ENCODE assay signal across 8 cellular contexts in genomic region chrX:63784902-63785692, GRCh38. TPM values are rescaled to one million over a fixed set of nuclear protein-coding genes. Genes with fewer than 3 reads are reported as not detected.
DNase-seq lines count a peak whose midpoint lies in the region; ATAC-seq and TF ChIP-seq lines count a peak whose summit lies in the region.

ARHGEF9 (minus strand) TSS chrX:63785214; CDS start chrX:63785145, 69 bp downstream.

- no peak for DNase-seq in T-helper 1 cell
- DNase-seq in T-helper 2 cell treated with Interferon-gamma antibody and Interleukin-4, amounts not matched to agents 5 μg/mL and 100 μg/mL, for 36 hours (ENCODE audit: low spot score): no peak
- DNase-seq in fibroblast of pulmonary artery (ENCODE audit: low read depth): peak; percentile 3
- DNase-seq in naive thymus-derived CD4-positive, alpha-beta T cell: peak in 2 of 9 donors; percentile 0
- no peak for DNase-seq in NCI-H146 (lab: John Stamatoyannopoulos, UW)
- no peak for DNase-seq in cortex of kidney (lab: John Stamatoyannopoulos, UW)
- DNase-seq in NCI-H2029 treated with DMSO at 0.1 percent for 48 hours (lab: John Stamatoyannopoulos, UW): no peak

- no peak for TF ChIP-seq CTCF in fibroblast of pulmonary artery (IDR thresholded peaks at IDR 0.05; ENCODE audit: low read length, missing control alignments)

- H3K27ac ChIP-seq in naive thymus-derived CD4-positive, alpha-beta T cell (ENCODE audit: low read depth, low read length): no peak within 1 kb of the TSS

- H3K4me1 Mint-ChIP-seq in T-helper 2 cell treated with Interferon-gamma antibody and Interleukin-4, amounts not matched to agents 5 μg/mL and 100 μg/mL, for 36 hours (ENCODE audit: low read depth): no peaks in the 10 kb centered on the region
- H3K4me1 Mint-ChIP-seq in naive thymus-derived CD4-positive, alpha-beta T cell: peaks cover 0 to 4% (median 0%) of the 10 kb centered on the region in 7 donors

- POLR2A ChIA-PET in naive thymus-derived CD4-positive, alpha-beta T cell (lab: Charles Lee): no interaction called here

- H3K36me3 Mint-ChIP-seq in T-helper 2 cell treated with Interferon-gamma antibody and Interleukin-4, amounts not matched to agents 5 μg/mL and 100 μg/mL, for 36 hours (ENCODE audit: low read depth): no peaks in the 10 kb centered on the region
- H3K36me3 Mint-ChIP-seq in naive thymus-derived CD4-positive, alpha-beta T cell: no peaks in the 10 kb centered on the region

- no peaks in the 10 kb centered on the region for H3K27me3 ChIP-seq in naive thymus-derived CD4-positive, alpha-beta T cell (ENCODE audit: control insufficient read depth in 2 of 2, insufficient read depth in 2 of 2, low read length in 2 of 2)

- CTCF ChIA-PET in naive thymus-derived CD4-positive, alpha-beta T cell (lab: Charles Lee): no interaction called here

- no peaks in the 10 kb centered on the region for H3K4me1 ChIP-seq in naive thymus-derived CD4-positive, alpha-beta T cell (ENCODE audit: control insufficient read depth in 2 of 2, insufficient read depth in 2 of 2, low read length in 2 of 2)

- intact Hi-C loops in T-helper 1 cell treated with Interleukin-12 subunit alpha and Interleukin-12 subunit beta and Interleukin-4 antibody, amounts not matched to agents 30 ng/mL and 1 ng/mL, for 36 hours (cut with micrococcal nuclease): no loop called here
- intact Hi-C loops in naive thymus-derived CD4-positive, alpha-beta T cell (cut with micrococcal nuclease): no loop called here

- H3K4me3 ChIP-seq in fibroblast of pulmonary artery (replicated peaks; ENCODE audit: low read depth, low read length): peak within 1 kb of the TSS; percentile 34
- no peak within 1 kb of the TSS for H3K4me3 ChIP-seq in naive thymus-derived CD4-positive, alpha-beta T cell (ENCODE audit: low read length)

- H3K9me3 ChIP-seq in naive thymus-derived CD4-positive, alpha-beta T cell (ENCODE audit: control insufficient read depth in 2 of 3, low read length in 3 of 3): no peaks in the 10 kb centered on the region

- no peaks in the 10 kb centered on the region for H3K9me3 Mint-ChIP-seq in T-helper 2 cell treated with Interferon-gamma antibody and Interleukin-4, amounts not matched to agents 5 μg/mL and 100 μg/mL, for 36 hours
- H3K9me3 Mint-ChIP-seq in naive thymus-derived CD4-positive, alpha-beta T cell: peaks cover 0 to 4% (median 0%) of the 10 kb centered on the region in 11 donors

- no peak within 1 kb of the TSS for H3K27ac Mint-ChIP-seq in T-helper 2 cell treated with Interferon-gamma antibody and Interleukin-4, amounts not matched to agents 5 μg/mL and 100 μg/mL, for 36 hours
- H3K27ac Mint-ChIP-seq in naive thymus-derived CD4-positive, alpha-beta T cell: no peak within 1 kb of the TSS

- H3K36me3 ChIP-seq in naive thymus-derived CD4-positive, alpha-beta T cell (ENCODE audit: control insufficient read depth in 2 of 3, insufficient read depth in 3 of 3, low read length in 3 of 3): no peaks in the 10 kb centered on the region

- peak; percentile 20 for ATAC-seq in naive thymus-derived CD4-positive, alpha-beta T cell

- H3K4me3 Mint-ChIP-seq in T-helper 2 cell treated with Interferon-gamma antibody and Interleukin-4, amounts not matched to agents 5 μg/mL and 100 μg/mL, for 36 hours: peak within 1 kb of the TSS; percentile 29
- H3K4me3 Mint-ChIP-seq in naive thymus-derived CD4-positive, alpha-beta T cell: peak within 1 kb of the TSS; percentile 52 to 77 (median 70)

- H3K27me3 Mint-ChIP-seq in T-helper 2 cell treated with Interferon-gamma antibody and Interleukin-4, amounts not matched to agents 5 μg/mL and 100 μg/mL, for 36 hours (ENCODE audit: low read depth): no peaks in the 10 kb centered on the region
- peaks cover 0 to 6% (median 0%) of the 10 kb centered on the region in 5 donors for H3K27me3 Mint-ChIP-seq in naive thymus-derived CD4-positive, alpha-beta T cell

RNA-seq across cellular contexts. Expression of gene ARHGEF9, which starts in this region (rescaled TPM):
- 27.5 and 30.4 TPM in 2 replicates for total RNA-seq in T-helper 1 cell treated with Interleukin-12 subunit alpha and Interleukin-12 subunit beta and Interleukin-4 antibody, amounts not matched to agents 30 ng/mL and 1 ng/mL, for 36 hours
- total RNA-seq in naive thymus-derived CD4-positive, alpha-beta T cell: 10 to 100 TPM; 24.8 to 39.0 (median 29.5) TPM
- polyA plus RNA-seq in naive thymus-derived CD4-positive, alpha-beta T cell: 1 to 10 TPM; 9.6 to 9.7 TPM
